16 cellular contexts compared by ENCODE assay signal in the genomic region with DNA sequence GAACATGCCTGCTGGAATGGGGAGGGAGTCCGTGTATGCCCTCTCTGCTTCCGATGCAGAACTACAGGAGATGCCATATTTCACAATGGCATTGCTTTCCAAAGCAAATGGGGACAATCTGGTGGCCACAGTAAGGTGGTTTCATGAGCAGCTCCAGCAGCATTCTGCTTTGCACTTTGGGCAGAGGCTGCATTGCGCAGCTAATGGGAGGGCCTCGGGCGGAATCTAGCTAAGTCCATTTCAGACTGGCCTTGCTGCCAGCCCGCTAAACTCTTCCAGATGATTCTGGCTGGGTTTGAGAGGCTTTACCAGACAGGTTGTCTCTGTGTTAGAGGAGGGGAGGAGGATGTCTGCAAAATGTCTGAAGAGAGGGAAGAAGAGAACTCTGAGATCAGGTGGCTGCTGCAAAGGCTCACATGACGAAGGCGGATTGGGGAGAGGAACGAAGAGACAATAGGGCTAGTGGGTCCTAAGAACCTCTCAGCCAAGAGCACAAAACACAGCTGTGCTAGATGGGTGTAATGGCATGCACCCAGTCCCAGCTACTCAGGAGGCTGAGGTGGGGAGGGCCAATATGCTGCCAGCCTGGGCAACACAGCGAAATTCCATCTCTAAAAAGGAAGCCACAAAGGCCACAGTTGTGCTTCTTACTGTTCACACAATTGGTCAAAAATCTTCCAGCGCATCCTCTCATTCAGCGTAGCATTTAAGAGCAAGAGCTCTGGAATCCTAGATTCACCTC.
"Had no signal": no experiment of that assay in that cellular context is flagged by ENCODE, and none has a peak within 500 bp of the region (broad histone marks: within the 10 kb centered on the region; RNA-seq: fewer than 3 reads in every experiment).

No MANE protein-coding gene starts in this region.

- H3K27me3 ChIP-seq: neutrophil had no signal

- H3K36me3 ChIP-seq: left ventricle myocardium inferior, neutrophil, thoracic aorta, WERI-Rb-1 had no signal

- H3K4me3 Mint-ChIP-seq: activated T-cell treated with anti-CD3 and anti-CD28 coated beads, Interleukin-2, amount 50 U/mL, for 72 hours; effector memory CD8-positive, alpha-beta T cell; naive thymus-derived CD4-positive, alpha-beta T cell; stimulated activated memory B cell treated with anti-CD40 and anti-IgM and Interleukin-4, amounts not matched to agents 10 μg/mL and 1 μg/mL and 100 μg/mL, for 72 hours had no signal

- DNase-seq: activated CD4-positive, alpha-beta T cell treated with anti-CD3 and anti-CD28 coated beads, Interleukin-2, amount 50 U/mL, for 4 hours; activated gamma-delta T cell; activated T-cell treated with anti-CD3 and anti-CD28 coated beads, Interleukin-2, amount 50 U/mL, for 72 hours; effector memory CD8-positive, alpha-beta T cell; foreskin melanocyte; kidney; left ventricle myocardium inferior; naive thymus-derived CD4-positive, alpha-beta T cell; stimulated activated CD4-positive, alpha-beta T cell treated with anti-CD3 and anti-CD28 coated beads, Interleukin-4, amount 100 ng/mL, for 4 hours; T-helper 2 cell; WERI-Rb-1 had no signal

- H3K27ac Mint-ChIP-seq: activated T-cell treated with anti-CD3 and anti-CD28 coated beads, Interleukin-2, amount 50 U/mL, for 72 hours; effector memory CD8-positive, alpha-beta T cell; naive thymus-derived CD4-positive, alpha-beta T cell; stimulated activated memory B cell treated with anti-CD40 and anti-IgM and Interleukin-4, amounts not matched to agents 10 μg/mL and 1 μg/mL and 100 μg/mL, for 72 hours had no signal

- H3K4me1 ChIP-seq: parathyroid adenoma had no signal

- H3K79me2 ChIP-seq: parathyroid adenoma had no signal

- H3K27ac ChIP-seq: left ventricle myocardium inferior, neutrophil, parathyroid adenoma, thoracic aorta, WERI-Rb-1 had no signal

- H2AFZ ChIP-seq: parathyroid adenoma had no signal

- H3K4me3 ChIP-seq: left ventricle myocardium inferior, thoracic aorta had no signal

- H3K4me1 Mint-ChIP-seq: naive thymus-derived CD4-positive, alpha-beta T cell had no signal

- H3K9me3 Mint-ChIP-seq: activated naive CD4-positive, alpha-beta T cell treated with anti-CD3 and anti-CD28 coated beads, Interleukin-2, amount 50 U/mL, for 72 hours; activated T-cell treated with anti-CD3 and anti-CD28 coated beads, Interleukin-2, amount 50 U/mL, for 72 hours; effector memory CD8-positive, alpha-beta T cell; stimulated activated memory B cell treated with anti-CD40 and anti-IgM and Interleukin-4, amounts not matched to agents 10 μg/mL and 1 μg/mL and 100 μg/mL, for 72 hours had no signal

- H3K36me3 Mint-ChIP-seq: activated naive CD4-positive, alpha-beta T cell treated with anti-CD3 and anti-CD28 coated beads, Interleukin-2, amount 50 U/mL, for 72 hours; naive thymus-derived CD4-positive, alpha-beta T cell; stimulated activated memory B cell treated with anti-CD40 and anti-IgM and Interleukin-4, amounts not matched to agents 10 μg/mL and 1 μg/mL and 100 μg/mL, for 72 hours had no signal

- H3K9ac ChIP-seq: parathyroid adenoma had no signal

- H3K9me3 ChIP-seq: left ventricle myocardium inferior, neutrophil, thoracic aorta had no signal
